Comparison of ENCODE assay signal across 11 cellular contexts in genomic region chr3:21892104-21892503, GRCh38.
"Had no signal": no experiment of that assay in that cellular context is flagged by ENCODE, and none has a peak within 500 bp of the region (broad histone marks: within the 10 kb centered on the region; RNA-seq: fewer than 3 reads in every experiment).

No MANE protein-coding gene starts in this region.

- H2AFZ ChIP-seq: GM23248, GM23338 had no signal

- H3K36me3 ChIP-seq: HAP-1 had no signal

- H3K4me2 ChIP-seq: GM23338 had no signal

- H3K27ac ChIP-seq: GM23248 had no signal

- H3K9ac ChIP-seq: GM23248 had no signal

- ATAC-seq: GM23338, HCT116 had no signal

- H3K4me1 ChIP-seq: HAP-1 had no signal

- H3K9me3 ChIP-seq: HAP-1 had no signal

- DNase-seq: GM23248, GOT3, H7, H9, HCEC 1CT, HFFc6 had no signal

- FAIRE-seq: H1, H54 had no signal

- H3K4me3 ChIP-seq: GM23248, GM23338, HAP-1 had no signal
